ENCODE assay signal across 19 cellular contexts in genomic region chr20:6519556-6519955, GRCh38.
A peak's percentile ranks its signal among the peaks of the same experiment; 100 is the strongest.
DNase-seq lines count a peak whose midpoint lies in the region; ATAC-seq lines count a peak whose summit lies in the region.
"Had no signal": no experiment of that assay in that cellular context is flagged by ENCODE, and none has a peak within 500 bp of the region (broad histone marks: within the 10 kb centered on the region; RNA-seq: fewer than 3 reads in every experiment).

No MANE protein-coding gene starts in this region.

- DNase-seq in A172 (ENCODE audit: low spot score) (peak; percentile 5), HT1080 (ENCODE audit: low read depth) (peak; percentile 79), brain pericyte (ENCODE audit: low read depth, low spot score) (peak; percentile 50), iris pigment epithelial cell (ENCODE audit: low read depth) (peak; percentile 89), COLO668 (lab: John Stamatoyannopoulos, UW; ENCODE audit: unreplicated experiment) (no peak), GM19240 (ENCODE audit: insufficient read length, low spot score) (no peak), NCI-H774 (lab: John Stamatoyannopoulos, UW) (no peak)
- DNase-seq: activated CD8-positive, alpha-beta memory T cell treated with anti-CD3 and anti-CD28 coated beads, Interleukin-2, amount 50 U/mL, for 4 hours; activated naive CD4-positive, alpha-beta T cell treated with anti-CD3 and anti-CD28 coated beads, Interleukin-2, amount 50 U/mL, for 16 hours; CD8-positive, alpha-beta T cell; cerebellar nuclear complex; GF-D8; left ventricle myocardium inferior; NCI-H2107; SHP77 treated with DMSO at 0.1 percent for 48 hours; substantia nigra; T-helper 2 cell had no signal

- no peak for ATAC-seq in GM19324 (IDR thresholded peaks at IDR 0.05; ENCODE audit: low FRiP score, unreplicated experiment)
- ATAC-seq: A549; CD8-positive, alpha-beta T cell had no signal

Comparison
In these comparisons a context has a peak if more than half of its experiments do, and no peak if none do; other contexts are left out.
1. DNase-seq: peak in A172 (single experiment), HT1080 (single experiment), brain pericyte (single experiment) and iris pigment epithelial cell (single experiment); none in COLO668 (single experiment), GM19240 (single experiment) and NCI-H774 (single experiment).